In the genomic region with DNA sequence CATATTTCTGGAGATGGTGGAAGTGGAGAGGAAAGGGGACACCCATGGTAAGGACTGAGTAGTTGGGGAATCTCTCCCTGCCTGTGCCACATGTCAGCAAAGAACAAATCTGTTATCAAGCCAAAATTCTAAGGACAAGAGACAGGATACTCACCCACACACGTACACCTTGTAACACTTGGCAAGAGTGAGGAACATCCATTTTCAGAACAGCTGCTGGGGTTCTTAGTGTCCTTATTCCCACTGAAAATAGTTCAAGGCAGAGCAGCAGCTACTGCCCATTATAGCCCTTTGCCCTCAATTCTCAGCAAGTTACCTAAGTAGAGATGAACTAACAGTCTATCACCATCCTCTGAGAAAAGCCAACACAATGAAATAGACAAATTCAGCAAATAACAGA, we compare ENCODE assay signal across 25 cellular contexts. TPM values are rescaled to one million over a fixed set of nuclear protein-coding genes. Genes with fewer than 3 reads are reported as not detected.
DNase-seq lines count a peak whose midpoint lies in the region; TF ChIP-seq lines count a peak whose summit lies in the region.
"Had no signal": no experiment of that assay in that cellular context is flagged by ENCODE, and none has a peak within 500 bp of the region (broad histone marks: within the 10 kb centered on the region; RNA-seq: fewer than 3 reads in every experiment).

No MANE protein-coding gene starts in this region.

- H3K4me1 ChIP-seq in CD4-positive, alpha-beta memory T cell (ENCODE audit: insufficient read depth, low read length): no peaks in the 10 kb centered on the region
- no peaks in the 10 kb centered on the region for H3K4me1 ChIP-seq in prostate gland (replicated peaks)
- H3K4me1 ChIP-seq: colonic mucosa had no signal

- no peak overlapping the region for H3K27ac ChIP-seq in CD4-positive, alpha-beta memory T cell (ENCODE audit: low read depth, low read length)
- H3K27ac ChIP-seq in prostate gland: no peak overlapping the region
- H3K27ac ChIP-seq: colonic mucosa, esophagus muscularis mucosa, VCaP had no signal

- H3K27ac Mint-ChIP-seq in CD4-positive, alpha-beta memory T cell: peak overlapping the region in 6 of 7 donors; percentile 0 to 67 (median 40)
- H3K27ac Mint-ChIP-seq in Calu3 (ENCODE audit: unreplicated experiment): peak overlapping the region; percentile 50
- H3K27ac Mint-ChIP-seq in brain: peak overlapping the region in 3 of 5 experiments; percentile 2 to 64 (median 51)
- H3K27ac Mint-ChIP-seq in osteocyte (ENCODE audit: unreplicated experiment): peak overlapping the region; percentile 31
- H3K27ac Mint-ChIP-seq in mesothelial cell of epicardium: no peak overlapping the region
- H3K27ac Mint-ChIP-seq: T-helper 2 cell treated with Interferon-gamma antibody and Interleukin-4, amounts not matched to agents 5 μg/mL and 100 μg/mL, for 36 hours had no signal

- DNase-seq in CD4-positive, alpha-beta memory T cell: no peak
- DNase-seq in Calu3: no peak
- DNase-seq in osteocyte (ENCODE audit: extremely low spot score, unreplicated experiment): no peak
- no peak for DNase-seq in activated CD8-positive, alpha-beta memory T cell treated with anti-CD3 and anti-CD28 coated beads, Interleukin-2, amount 50 U/mL, for 48 hours
- DNase-seq in prostate gland (ENCODE audit: low spot score): no peak
- DNase-seq in mesothelial cell of epicardium (ENCODE audit: low spot score in 2 of 2, unreplicated experiment in 2 of 2): no peak
- DNase-seq: activated CD8-positive, alpha-beta memory T cell treated with anti-CD3 and anti-CD28 coated beads, Interleukin-2, amount 50 U/mL, for 4 hours; activated gamma-delta T cell; adrenal gland; CD4-positive, CD25-positive, alpha-beta regulatory T cell; colonic mucosa; effector memory CD8-positive, alpha-beta T cell; kidney; NCI-H1105; NCI-H2029; NCI-H2227 treated with DMSO at 0.1 percent for 48 hours; NCI-H69; occipital lobe; stimulated activated CD4-positive, alpha-beta T cell treated with anti-CD3 and anti-CD28 coated beads, Interleukin-4, amount 100 ng/mL, for 24 hours; stimulated activated naive CD4-positive, alpha-beta T cell treated with Interleukin-2 at 50 U/mL for 16 hours had no signal

- BruUV-seq in Calu3 (replicated peaks; lab: Mats Ljungman, UMichigan): no TSS peak

- intact Hi-C loops in CD4-positive, alpha-beta memory T cell (cut with micrococcal nuclease): no loop called here
- intact Hi-C loops in Calu3 (cut with micrococcal nuclease; ENCODE audit: unreplicated experiment) (no loop called here), prostate gland (cut with DNase I) (no loop called here)

- H3K36me3 Mint-ChIP-seq in CD4-positive, alpha-beta memory T cell: peaks cover 4 to 46% of the 10 kb centered on the region in 2 donors
- peaks cover 39% of the 10 kb centered on the region for H3K36me3 Mint-ChIP-seq in Calu3 (ENCODE audit: insufficient read depth, unreplicated experiment)
- peaks cover 46% of the 10 kb centered on the region for H3K36me3 Mint-ChIP-seq in brain
- H3K36me3 Mint-ChIP-seq in osteocyte (ENCODE audit: unreplicated experiment): peaks cover 18% of the 10 kb centered on the region
- H3K36me3 Mint-ChIP-seq in mesothelial cell of epicardium: peaks cover 6% of the 10 kb centered on the region

- 55% methylated on average over 1 of the region's 1 CpG for WGBS in prostate gland

- peaks cover 16 to 32% (median 28%) of the 10 kb centered on the region in 4 donors for H3K4me1 Mint-ChIP-seq in CD4-positive, alpha-beta memory T cell
- H3K4me1 Mint-ChIP-seq in Calu3 (ENCODE audit: low read depth, unreplicated experiment) (no peaks in the 10 kb centered on the region), brain (peaks cover 38% of the 10 kb centered on the region), osteocyte (ENCODE audit: unreplicated experiment) (peaks cover 8% of the 10 kb centered on the region), mesothelial cell of epicardium (peaks cover 4% of the 10 kb centered on the region)

- H3K27me3 Mint-ChIP-seq in CD4-positive, alpha-beta memory T cell: no peaks in the 10 kb centered on the region
- no peaks in the 10 kb centered on the region for H3K27me3 Mint-ChIP-seq in Calu3 (ENCODE audit: unreplicated experiment)
- H3K27me3 Mint-ChIP-seq in brain: no peaks in the 10 kb centered on the region
- no peaks in the 10 kb centered on the region for H3K27me3 Mint-ChIP-seq in osteocyte (ENCODE audit: unreplicated experiment)
- no peaks in the 10 kb centered on the region for H3K27me3 Mint-ChIP-seq in mesothelial cell of epicardium (ENCODE audit: low read depth)
- H3K27me3 Mint-ChIP-seq: CD4-positive, CD25-positive, alpha-beta regulatory T cell; effector memory CD8-positive, alpha-beta T cell had no signal

- CTCF ChIA-PET in CD4-positive, alpha-beta memory T cell (lab: Charles Lee; ENCODE audit: partially characterized antibody): no interaction called here
- CTCF ChIA-PET in Calu3 (lab: Charles Lee): no interaction called here

- H3K36me3 ChIP-seq in CD4-positive, alpha-beta memory T cell (ENCODE audit: insufficient read depth, low read length): peaks cover 16% of the 10 kb centered on the region
- no peaks in the 10 kb centered on the region for H3K36me3 ChIP-seq in prostate gland
- H3K36me3 ChIP-seq: colonic mucosa had no signal

- no peaks in the 10 kb centered on the region for H3K27me3 ChIP-seq in CD4-positive, alpha-beta memory T cell (ENCODE audit: insufficient read depth, low read length)
- H3K27me3 ChIP-seq in prostate gland (replicated peaks; ENCODE audit: insufficient read depth): no peaks in the 10 kb centered on the region
- H3K27me3 ChIP-seq: adrenal gland, colonic mucosa, esophagus muscularis mucosa had no signal

- no peak for TF ChIP-seq CTCF in Calu3 (IDR thresholded peaks at IDR 0.05; ENCODE audit: unreplicated experiment)
- TF ChIP-seq CTCF in brain (conservative IDR thresholded peaks at IDR 0.05): no peak
- no peak for TF ChIP-seq CTCF in osteocyte (IDR thresholded peaks at IDR 0.05)
- TF ChIP-seq CTCF in prostate gland (IDR thresholded peaks at IDR 0.05): no peak
- TF ChIP-seq CTCF in mesothelial cell of epicardium (IDR thresholded peaks at IDR 0.05; ENCODE audit: unreplicated experiment): no peak

- H3K4me3 Mint-ChIP-seq in CD4-positive, alpha-beta memory T cell: no peak overlapping the region
- H3K4me3 Mint-ChIP-seq in Calu3 (ENCODE audit: low read depth, unreplicated experiment) (no peak overlapping the region), brain (no peak overlapping the region), osteocyte (ENCODE audit: unreplicated experiment) (no peak overlapping the region), mesothelial cell of epicardium (no peak overlapping the region)
- H3K4me3 Mint-ChIP-seq: CD4-positive, CD25-positive, alpha-beta regulatory T cell; effector memory CD8-positive, alpha-beta T cell; T-helper 2 cell treated with Interferon-gamma antibody and Interleukin-4, amounts not matched to agents 5 μg/mL and 100 μg/mL, for 36 hours had no signal

- no peaks in the 10 kb centered on the region for H3K9me3 Mint-ChIP-seq in CD4-positive, alpha-beta memory T cell
- H3K9me3 Mint-ChIP-seq in Calu3 (ENCODE audit: low read depth, unreplicated experiment) (no peaks in the 10 kb centered on the region), brain (no peaks in the 10 kb centered on the region), osteocyte (ENCODE audit: unreplicated experiment) (no peaks in the 10 kb centered on the region), mesothelial cell of epicardium (no peaks in the 10 kb centered on the region)
- H3K9me3 Mint-ChIP-seq: CD4-positive, CD25-positive, alpha-beta regulatory T cell; effector memory CD8-positive, alpha-beta T cell; T-helper 2 cell treated with Interferon-gamma antibody and Interleukin-4, amounts not matched to agents 5 μg/mL and 100 μg/mL, for 36 hours had no signal

- POLR2A ChIA-PET in CD4-positive, alpha-beta memory T cell (lab: Charles Lee; ENCODE audit: partially characterized antibody): no interaction called here

- H3K4me3 ChIP-seq in CD4-positive, alpha-beta memory T cell (ENCODE audit: low read length in 2 of 2): no peak overlapping the region
- H3K4me3 ChIP-seq in prostate gland: no peak overlapping the region
- H3K4me3 ChIP-seq: adrenal gland, colonic mucosa, esophagus muscularis mucosa, lung had no signal

- no peak for TF ChIP-seq POLR2A in prostate gland (IDR thresholded peaks at IDR 0.05)

- H3K9me3 ChIP-seq in CD4-positive, alpha-beta memory T cell (ENCODE audit: control insufficient read depth in 1 of 2, low read length in 2 of 2): no peaks in the 10 kb centered on the region
- no peaks in the 10 kb centered on the region for H3K9me3 ChIP-seq in prostate gland
- H3K9me3 ChIP-seq: adrenal gland, colonic mucosa, esophagus muscularis mucosa had no signal

RNA-seq across cellular contexts. Expression of a gene that starts 22.1 kb away (rescaled TPM):
- total RNA-seq in CD4-positive, alpha-beta memory T cell: 10 to 100 TPM; 44.3 to 45.5 TPM
- polyA plus RNA-seq in CD4-positive, alpha-beta memory T cell: 1 to 10 TPM; 4.9 to 9.7 TPM
- total RNA-seq in Calu3 (2022): 34.0 and 35.2 TPM in 2 replicates
- 5.3 TPM for polyA plus RNA-seq in brain (ENCODE audit: insufficient read depth, low read depth, low replicate concordance)
- total RNA-seq in osteocyte: 35.9 and 36.9 TPM in 2 replicates
- 10 to 100 TPM; 28.3 to 62.9 TPM for total RNA-seq in prostate gland
- 44.4 to 47.3 TPM (median 46.5 TPM) in 3 replicates for total RNA-seq in mesothelial cell of epicardium

RNA-seq across cellular contexts. Expression of a gene that starts 52.5 kb away (rescaled TPM):
- 10 to 100 TPM; 71.4 to 73.7 TPM for total RNA-seq in CD4-positive, alpha-beta memory T cell
- 10 to 100 TPM; 65.1 to 82.2 TPM for polyA plus RNA-seq in CD4-positive, alpha-beta memory T cell
- total RNA-seq in Calu3 (2022): 67.1 and 71.5 TPM in 2 replicates
- polyA plus RNA-seq in brain (ENCODE audit: insufficient read depth, low read depth, low replicate concordance): 56.1 TPM
- total RNA-seq in osteocyte: 59.5 and 66.1 TPM in 2 replicates
- 10 to 100 TPM; 35.4 to 38.2 TPM for total RNA-seq in prostate gland
- total RNA-seq in mesothelial cell of epicardium: 77.9 to 83.0 TPM (median 82.8 TPM) in 3 replicates
